In genomic region chr5:143004361-143004802, GRCh38 we compare ENCODE assay signal across 11 cellular contexts.
DNase-seq lines count a peak whose midpoint lies in the region; ATAC-seq and TF ChIP-seq lines count a peak whose summit lies in the region.
"Had no signal": no experiment of that assay in that cellular context is flagged by ENCODE, and none has a peak within 500 bp of the region (broad histone marks: within the 10 kb centered on the region; RNA-seq: fewer than 3 reads in every experiment).

No MANE protein-coding gene starts in this region.

- H3K36me3 ChIP-seq in left ventricle myocardium inferior (no peaks in the 10 kb centered on the region), upper lobe of right lung (no peaks in the 10 kb centered on the region)

- peaks cover 9% of the 10 kb centered on the region for H3K36me3 Mint-ChIP-seq in activated naive CD8-positive, alpha-beta T cell

- H3K4me1 Mint-ChIP-seq in activated naive CD8-positive, alpha-beta T cell (ENCODE audit: low read depth): peaks cover 86% of the 10 kb centered on the region

- H3K4me3 ChIP-seq in left ventricle myocardium inferior (no peak overlapping the region), right cardiac atrium (ENCODE audit: low read length) (no peak overlapping the region), upper lobe of right lung (no peak overlapping the region)
- H3K4me3 ChIP-seq: mucosa of descending colon had no signal

- H3K27me3 Mint-ChIP-seq in activated naive CD8-positive, alpha-beta T cell: no peaks in the 10 kb centered on the region

- H3K27ac Mint-ChIP-seq in activated naive CD8-positive, alpha-beta T cell: peak overlapping the region; percentile 98

- no peaks in the 10 kb centered on the region for H3K9me3 ChIP-seq in left ventricle myocardium inferior (replicated peaks)
- H3K9me3 ChIP-seq in right cardiac atrium (ENCODE audit: control insufficient read depth, low read length): no peaks in the 10 kb centered on the region
- H3K9me3 ChIP-seq in upper lobe of right lung: no peaks in the 10 kb centered on the region
- H3K9me3 ChIP-seq: mucosa of descending colon had no signal

- TF ChIP-seq CTCF in left ventricle myocardium inferior (IDR thresholded peaks at IDR 0.05; ENCODE audit: borderline replicate concordance): no peak
- no peak for TF ChIP-seq CTCF in upper lobe of right lung (IDR thresholded peaks at IDR 0.05)

- 75% methylated on average over 3 of the region's 3 CpGs for WGBS in right cardiac atrium

- peaks cover 1% of the 10 kb centered on the region for H3K9me3 Mint-ChIP-seq in activated naive CD8-positive, alpha-beta T cell (ENCODE audit: low read depth)

- DNase-seq in left ventricle myocardium inferior (no peak), right cardiac atrium (no peak), upper lobe of right lung (no peak), epidermal melanocyte (ENCODE audit: insufficient read length, low spot score) (no peak), left colon (no peak), NCI-H1930 (lab: John Stamatoyannopoulos, UW) (no peak)
- DNase-seq: activated effector memory CD4-positive, alpha-beta T cell treated with anti-CD3 and anti-CD28 coated beads, Interleukin-2, amount 50 U/mL, for 16 hours; mucosa of descending colon; NCI-H2081 treated with DMSO at 0.1 percent for 48 hours had no signal

- H3K27ac ChIP-seq in left ventricle myocardium inferior (replicated peaks) (peak overlapping the region; percentile 78), right cardiac atrium (ENCODE audit: low read length) (no peak overlapping the region), upper lobe of right lung (peak overlapping the region; percentile 31)

- H3K27me3 ChIP-seq in left ventricle myocardium inferior (ENCODE audit: low read depth) (no peaks in the 10 kb centered on the region), right cardiac atrium (ENCODE audit: control insufficient read depth, insufficient read depth) (no peaks in the 10 kb centered on the region), upper lobe of right lung (no peaks in the 10 kb centered on the region)

- ATAC-seq in right cardiac atrium (no peak), HG02981 (IDR thresholded peaks at IDR 0.05; ENCODE audit: unreplicated experiment) (peak; percentile 34), upper lobe of right lung (no peak), left colon (no peak)
- ATAC-seq: mucosa of descending colon had no signal

- intact Hi-C loops in left ventricle myocardium inferior (cut with micrococcal nuclease): no loop called here
- intact Hi-C loops in right cardiac atrium (cut with DNase I): loop anchor here in 1 of 4 donors (10.0 kb wide), 2 partner anchors 400 to 820 kb away; partner anchors contain the start of gene NR3C1
- intact Hi-C loops in upper lobe of right lung (cut with DNase I): no loop called here
- intact Hi-C loops in left colon (cut with DNase I, micrococcal nuclease): loop anchor here in 1 of 2 donors (10.0 kb wide), 1 partner anchor 820 kb away; no protein-coding TSS in a partner anchor

- peaks cover 82% of the 10 kb centered on the region for H3K4me1 ChIP-seq in left ventricle myocardium inferior
- H3K4me1 ChIP-seq in right cardiac atrium (ENCODE audit: control insufficient read depth, insufficient read depth, low read length): peaks cover 30% of the 10 kb centered on the region
- peaks cover 77% of the 10 kb centered on the region for H3K4me1 ChIP-seq in upper lobe of right lung

- no peak overlapping the region for H3K4me3 Mint-ChIP-seq in activated naive CD8-positive, alpha-beta T cell
